Comparison of ENCODE assay signal across 28 cellular contexts in genomic region chr11:74992852-74993251, GRCh38. TPM values are rescaled to one million over a fixed set of nuclear protein-coding genes. Genes with fewer than 3 reads are reported as not detected.
A peak's percentile ranks its signal among the peaks of the same experiment; 100 is the strongest.
DNase-seq lines count a peak whose midpoint lies in the region; ATAC-seq and TF ChIP-seq lines count a peak whose summit lies in the region.
"Had no signal": no experiment of that assay in that cellular context is flagged by ENCODE, and none has a peak within 500 bp of the region (broad histone marks: within the 10 kb centered on the region; RNA-seq: fewer than 3 reads in every experiment).

No MANE protein-coding gene starts in this region.

- H3K9me3 Mint-ChIP-seq in activated CD4-positive, alpha-beta T cell treated with anti-CD3 and anti-CD28 coated beads for 36 hours (ENCODE audit: low read depth): no peaks in the 10 kb centered on the region
- H3K9me3 Mint-ChIP-seq: activated B cell treated with CpG ODN at 0.5 μM for 24 hours; activated naive CD8-positive, alpha-beta T cell treated with anti-CD3 and anti-CD28 coated beads, Interleukin-2, amount 10 ng/mL, durations not matched to agents 7 days and 5 days; natural killer cell had no signal

- peaks cover 38% of the 10 kb centered on the region for H3K4me1 Mint-ChIP-seq in activated CD4-positive, alpha-beta T cell treated with anti-CD3 and anti-CD28 coated beads for 36 hours

- TF ChIP-seq CTCF in GM10248 (IDR thresholded peaks at IDR 0.05; ENCODE audit: control extremely low read depth, extremely low read depth, low read depth, missing control alignments): no peak

- DNase-seq in GM10248 (ENCODE audit: extremely low spot score) (peak; percentile 47), SKM-1 (lab: John Stamatoyannopoulos, UW; ENCODE audit: unreplicated experiment) (no peak), NK-92 (lab: John Stamatoyannopoulos, UW; ENCODE audit: unreplicated experiment) (no peak), cerebellum (ENCODE audit: low spot score) (no peak)
- DNase-seq in activated CD4-positive, alpha-beta T cell treated with anti-CD3 and anti-CD28 coated beads for 36 hours: no peak
- DNase-seq: activated B cell treated with CpG ODN at 0.5 μM for 24 hours; activated CD4-positive, alpha-beta T cell treated with anti-CD3 and anti-CD28 coated beads, Interleukin-2, amount 50 U/mL, for 48 hours; activated effector memory CD4-positive, alpha-beta T cell treated with Interleukin-2 at 50 U/mL for 16 hours; activated naive CD8-positive, alpha-beta T cell treated with anti-CD3 and anti-CD28 coated beads, Interleukin-2, amount 10 ng/mL, durations not matched to agents 7 days and 5 days; BE2C; COR-L47; DMS79; effector CD4-positive, alpha-beta T cell; foreskin melanocyte; hippocampal formation; Kasumi-1; left lung; natural killer cell; NCI-H1694 treated with DMSO at 0.1 percent for 48 hours; NCI-H2171 treated with DMSO at 0.1 percent for 48 hours; NCI-H526 treated with DMSO at 0.1 percent for 48 hours; right cardiac atrium; T-helper 9 cell; upper lobe of left lung had no signal

- H3K36me3 Mint-ChIP-seq in activated CD4-positive, alpha-beta T cell treated with anti-CD3 and anti-CD28 coated beads for 36 hours (ENCODE audit: low read depth): peaks cover 14% of the 10 kb centered on the region
- H3K36me3 Mint-ChIP-seq: natural killer cell had no signal

- CTCF ChIA-PET in GM10248 (lab: Yijun Ruan, JAX): interaction anchor here (0.7 to 1.7 kb wide), 8 partner anchors 9 to 249 kb away, joined by 3 to 5 read pairs (median 4); no protein-coding TSS in a partner anchor
- CTCF ChIA-PET in activated CD4-positive, alpha-beta T cell treated with anti-CD3 and anti-CD28 coated beads for 36 hours (lab: Charles Lee): interaction anchor here (0.6 to 0.9 kb wide), 2 partner anchors 21 to 148 kb away, joined by 3 read pairs; no protein-coding TSS in a partner anchor

- no peaks in the 10 kb centered on the region for H3K27me3 Mint-ChIP-seq in activated CD4-positive, alpha-beta T cell treated with anti-CD3 and anti-CD28 coated beads for 36 hours
- H3K27me3 Mint-ChIP-seq: activated B cell treated with CpG ODN at 0.5 μM for 24 hours; activated naive CD8-positive, alpha-beta T cell treated with anti-CD3 and anti-CD28 coated beads, Interleukin-2, amount 10 ng/mL, durations not matched to agents 7 days and 5 days had no signal

- ATAC-seq in GM18868 (IDR thresholded peaks at IDR 0.05; ENCODE audit: unreplicated experiment) (peak; percentile 44), GM21786 (IDR thresholded peaks at IDR 0.05; ENCODE audit: unreplicated experiment) (peak; percentile 55), HG03469 (IDR thresholded peaks at IDR 0.05; ENCODE audit: unreplicated experiment) (peak; percentile 33)
- no peak for ATAC-seq in activated CD4-positive, alpha-beta T cell treated with anti-CD3 and anti-CD28 coated beads for 36 hours
- ATAC-seq: left lung, natural killer cell, right cardiac atrium, SK-N-SH treated with all-trans-retinoic acid at 6 μM for 48 hours had no signal

- H3K27ac Mint-ChIP-seq in activated CD4-positive, alpha-beta T cell treated with anti-CD3 and anti-CD28 coated beads for 36 hours: no peak overlapping the region
- H3K27ac Mint-ChIP-seq: activated B cell treated with CpG ODN at 0.5 μM for 24 hours; activated naive CD8-positive, alpha-beta T cell treated with anti-CD3 and anti-CD28 coated beads, Interleukin-2, amount 10 ng/mL, durations not matched to agents 7 days and 5 days; natural killer cell had no signal

- no peak overlapping the region for H3K4me3 Mint-ChIP-seq in activated CD4-positive, alpha-beta T cell treated with anti-CD3 and anti-CD28 coated beads for 36 hours
- H3K4me3 Mint-ChIP-seq: activated B cell treated with CpG ODN at 0.5 μM for 24 hours; activated naive CD8-positive, alpha-beta T cell treated with anti-CD3 and anti-CD28 coated beads, Interleukin-2, amount 10 ng/mL, durations not matched to agents 7 days and 5 days; natural killer cell had no signal

- POLR2A ChIA-PET in GM10248 (lab: Yijun Ruan, JAX): interaction anchor here (0.5 kb wide), 1 partner anchor 242 kb away, joined by 4 read pairs; no protein-coding TSS in a partner anchor
- POLR2A ChIA-PET in activated CD4-positive, alpha-beta T cell treated with anti-CD3 and anti-CD28 coated beads for 36 hours (lab: Charles Lee): interaction anchor here (0.7 to 1.0 kb wide), 2 partner anchors 109 to 358 kb away, joined by 3 read pairs; no protein-coding TSS in a partner anchor

- intact Hi-C loops in activated CD4-positive, alpha-beta T cell treated with anti-CD3 and anti-CD28 coated beads for 36 hours (cut with DNase I, micrococcal nuclease): no loop called here

RNA-seq across cellular contexts. Expression of gene NEU3, which starts 4.1 kb away (rescaled TPM):
- total RNA-seq in activated CD4-positive, alpha-beta T cell treated with anti-CD3 and anti-CD28 coated beads for 36 hours: 10 to 100 TPM; 12.0 to 13.9 TPM
- 19.3 TPM for total RNA-seq in cerebellum

RNA-seq across cellular contexts. Expression of gene SPCS2, which starts 43.8 kb away (rescaled TPM):
- 100 to 1,000 TPM; 124 to 131 TPM for total RNA-seq in activated CD4-positive, alpha-beta T cell treated with anti-CD3 and anti-CD28 coated beads for 36 hours
- total RNA-seq in cerebellum: 28.9 TPM

RNA-seq across cellular contexts. Expression of gene XRRA1, which starts 44.0 kb away (rescaled TPM):
- total RNA-seq in activated CD4-positive, alpha-beta T cell treated with anti-CD3 and anti-CD28 coated beads for 36 hours: 10 to 100 TPM in 1 of 2 experiments, 1 to 10 TPM in 1; 7.8 to 11.9 TPM
- total RNA-seq in cerebellum: 26.6 TPM
